Comparison of ENCODE assay signal across 10 cellular contexts in the genomic region with DNA sequence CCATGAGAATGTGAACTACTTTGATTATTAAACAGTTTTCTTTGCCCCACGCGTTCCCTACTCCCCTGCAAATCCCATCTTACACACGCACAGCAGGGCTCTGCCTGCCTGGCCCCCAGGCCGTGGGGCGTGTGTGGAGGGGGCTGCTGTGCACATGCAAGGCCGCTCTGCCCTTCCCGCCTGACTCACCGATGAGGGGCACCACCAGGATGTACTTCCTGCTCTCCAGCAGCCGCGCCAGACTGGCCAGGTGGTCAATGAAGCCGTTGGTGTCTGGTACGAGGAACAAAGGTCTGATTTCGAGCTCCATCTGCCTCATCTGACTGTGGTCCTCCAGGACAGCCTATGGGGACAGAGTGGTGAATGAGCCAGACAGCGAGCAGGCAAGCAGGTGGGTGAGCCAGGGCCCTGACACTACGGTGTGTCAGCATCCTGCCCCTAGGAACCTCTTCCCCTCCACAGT. TPM values are rescaled to one million over a fixed set of nuclear protein-coding genes. Genes with fewer than 3 reads are reported as not detected.
DNase-seq lines count a peak whose midpoint lies in the region; ATAC-seq and TF ChIP-seq lines count a peak whose summit lies in the region.
"Had no signal": no experiment of that assay in that cellular context is flagged by ENCODE, and none has a peak within 500 bp of the region (broad histone marks: within the 10 kb centered on the region; RNA-seq: fewer than 3 reads in every experiment).

No MANE protein-coding gene starts in this region.

- no peak for TF ChIP-seq CTCF in chondrocyte (IDR thresholded peaks at IDR 0.05)
- no peak for TF ChIP-seq CTCF in osteocyte (IDR thresholded peaks at IDR 0.05)

- H3K27me3 Mint-ChIP-seq in chondrocyte (ENCODE audit: low read depth) (no peaks in the 10 kb centered on the region), osteocyte (ENCODE audit: unreplicated experiment) (no peaks in the 10 kb centered on the region)

- H3K36me3 Mint-ChIP-seq in chondrocyte (ENCODE audit: low read depth) (peaks cover 15% of the 10 kb centered on the region), osteocyte (ENCODE audit: unreplicated experiment) (peaks cover 24% of the 10 kb centered on the region)

- H3K4me3 Mint-ChIP-seq in chondrocyte (ENCODE audit: unreplicated experiment) = no peak overlapping the region
- no peak overlapping the region for H3K4me3 Mint-ChIP-seq in osteocyte (ENCODE audit: unreplicated experiment)
- H3K4me3 Mint-ChIP-seq: T-cell had no signal

- peaks cover 75% of the 10 kb centered on the region for H3K4me1 Mint-ChIP-seq in chondrocyte (ENCODE audit: low read depth)
- H3K4me1 Mint-ChIP-seq in osteocyte (ENCODE audit: unreplicated experiment) = peaks cover 63% of the 10 kb centered on the region

- peak; percentile 32 for DNase-seq in DMS 273 treated with DMSO at 0.1 percent for 48 hours (lab: John Stamatoyannopoulos, UW)
- peak; percentile 11 for DNase-seq in NCI-H526 treated with DMSO at 0.1 percent for 48 hours (lab: John Stamatoyannopoulos, UW)
- no peak for DNase-seq in chondrocyte (ENCODE audit: low spot score)
- no peak for DNase-seq in osteocyte (ENCODE audit: extremely low spot score, unreplicated experiment)
- no peak for DNase-seq in NCI-H82 (lab: John Stamatoyannopoulos, UW)
- DNase-seq in amygdala (lab: John Stamatoyannopoulos, UW) = no peak
- no peak for DNase-seq in OCI-M2 (lab: John Stamatoyannopoulos, UW; ENCODE audit: unreplicated experiment)
- DNase-seq: T-cell had no signal

- peak overlapping the region; percentile 37 for H3K27ac Mint-ChIP-seq in chondrocyte (ENCODE audit: unreplicated experiment)
- H3K27ac Mint-ChIP-seq in osteocyte (ENCODE audit: unreplicated experiment) = peak overlapping the region; percentile 73

- H3K9me3 Mint-ChIP-seq in chondrocyte (ENCODE audit: low read depth) = no peaks in the 10 kb centered on the region
- no peaks in the 10 kb centered on the region for H3K9me3 Mint-ChIP-seq in osteocyte (ENCODE audit: unreplicated experiment)
- H3K9me3 Mint-ChIP-seq: T-cell had no signal

- ATAC-seq in HG02870 (IDR thresholded peaks at IDR 0.05; ENCODE audit: unreplicated experiment) = no peak

RNA-seq across cellular contexts. Expression of a gene that starts 13.7 kb away (rescaled TPM):
- total RNA-seq in chondrocyte (3.3 to 9.0 TPM (median 8.8 TPM) in 3 replicates), osteocyte (3.3 and 3.7 TPM in 2 replicates)

RNA-seq across cellular contexts. Expression of a gene that starts 26.8 kb away (rescaled TPM):
- 26.6 to 30.2 TPM (median 30.1 TPM) in 3 replicates for total RNA-seq in chondrocyte
- 33.2 and 35.9 TPM in 2 replicates for total RNA-seq in osteocyte

RNA-seq across cellular contexts. Expression of a gene that starts 38.7 kb away (rescaled TPM):
- 29.4 to 43.1 TPM (median 31.3 TPM) in 3 replicates for total RNA-seq in chondrocyte
- 57.3 and 59.0 TPM in 2 replicates for total RNA-seq in osteocyte

RNA-seq across cellular contexts. Expression of a gene that starts 43.5 kb away (rescaled TPM):
- total RNA-seq in chondrocyte (0.47 to 0.95 TPM (median 0.68 TPM) in 3 replicates), osteocyte (3.7 and 3.8 TPM in 2 replicates)
- total RNA-seq: epithelial cell of proximal tubule had no signal

Comparison
In these comparisons a context has a peak if more than half of its experiments do, and no peak if none do; other contexts are left out.
1. DNase-seq: peak in DMS 273 treated with DMSO at 0.1 percent for 48 hours (single experiment) and NCI-H526 treated with DMSO at 0.1 percent for 48 hours (single experiment); none in chondrocyte (single experiment), osteocyte (single experiment), NCI-H82 (single experiment), amygdala (0 of 56) and OCI-M2 (single experiment).